In the genomic region with DNA sequence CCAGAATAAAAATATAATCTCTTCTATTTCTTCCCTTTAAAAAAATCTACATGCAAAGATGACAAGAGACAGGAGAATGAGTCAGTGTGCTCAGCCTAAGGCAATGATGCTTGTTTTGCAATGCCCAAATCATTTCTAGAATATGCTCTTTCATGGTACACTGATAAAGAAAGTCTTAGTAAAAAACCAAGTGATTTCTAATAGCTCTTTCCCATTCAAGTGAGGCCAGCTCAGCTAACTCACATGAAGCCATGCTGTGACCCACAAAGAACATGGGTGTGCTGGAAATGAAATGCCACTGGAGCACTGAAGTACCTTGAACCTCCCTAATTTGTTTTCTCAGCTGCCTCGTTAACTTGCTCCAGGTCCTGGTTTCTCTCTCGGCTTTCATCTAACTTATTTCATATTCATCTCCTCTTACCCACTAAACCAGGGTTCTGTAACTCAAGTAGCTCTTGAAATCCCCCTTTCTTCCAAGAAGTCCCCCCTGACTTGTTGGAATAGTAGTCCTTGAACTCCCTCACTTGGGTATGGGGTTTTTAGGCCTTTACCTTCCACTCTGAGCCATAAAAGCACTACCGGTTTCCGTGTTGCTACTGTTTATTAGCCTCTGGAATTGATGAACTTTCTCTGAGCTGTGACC, we compare ENCODE assay signal across 12 cellular contexts.
DNase-seq lines count a peak whose midpoint lies in the region; ATAC-seq, FAIRE-seq and TF ChIP-seq lines count a peak whose summit lies in the region.
"Had no signal": no experiment of that assay in that cellular context is flagged by ENCODE, and none has a peak within 500 bp of the region (broad histone marks: within the 10 kb centered on the region; RNA-seq: fewer than 3 reads in every experiment).

No MANE protein-coding gene starts in this region.

- TF ChIP-seq POLR2A in body of pancreas (IDR thresholded peaks at IDR 0.05), result no peak

- H3K4me3 ChIP-seq in BE2C (ENCODE audit: low read depth, low read length), result no peak overlapping the region
- no peak overlapping the region for H3K4me3 ChIP-seq in body of pancreas

- peak overlapping the region; percentile 83 for H3K27ac Mint-ChIP-seq in T-helper 2 cell treated with Interferon-gamma antibody and Interleukin-4, amounts not matched to agents 5 μg/mL and 100 μg/mL, for 36 hours
- H3K27ac Mint-ChIP-seq: dendritic cell treated with granulocyte-macrophage colony-stimulating factor and Interleukin-4, amounts not matched to agents 40 ng/mL and 50 ng/mL, for 4 days had no signal

- intact Hi-C loops in body of pancreas (cut with DNase I), result no loop called here

- TF ChIP-seq CTCF in BE2C (IDR thresholded peaks at IDR 0.05; ENCODE audit: low read depth, low read length) (no peak), D721Med (IDR thresholded peaks at IDR 0.05; ENCODE audit: insufficient read depth, missing control alignments) (no peak), body of pancreas (IDR thresholded peaks at IDR 0.05) (no peak)

- H3K4me1 ChIP-seq in BE2C (no peaks in the 10 kb centered on the region), body of pancreas (no peaks in the 10 kb centered on the region)

- no peak overlapping the region for H3K27ac ChIP-seq in body of pancreas

- H3K36me3 ChIP-seq in BE2C (no peaks in the 10 kb centered on the region), body of pancreas (replicated peaks in 1 of 2; ENCODE audit: insufficient read depth in 1 of 2, low read depth in 2 of 2) (peaks cover 0 to 2% of the 10 kb centered on the region in 2 donors)

- peaks cover 35% of the 10 kb centered on the region for H3K36me3 Mint-ChIP-seq in T-helper 2 cell treated with Interferon-gamma antibody and Interleukin-4, amounts not matched to agents 5 μg/mL and 100 μg/mL, for 36 hours (ENCODE audit: low read depth)

- peaks cover 3% of the 10 kb centered on the region for H3K9me3 Mint-ChIP-seq in T-helper 2 cell treated with Interferon-gamma antibody and Interleukin-4, amounts not matched to agents 5 μg/mL and 100 μg/mL, for 36 hours

- DNase-seq in NCI-H510A treated with DMSO at 0.1 percent for 48 hours (lab: John Stamatoyannopoulos, UW), result peak; percentile 14
- no peak for DNase-seq in NCI-H510A (lab: John Stamatoyannopoulos, UW)
- DNase-seq in T-helper 2 cell treated with Interferon-gamma antibody and Interleukin-4, amounts not matched to agents 5 μg/mL and 100 μg/mL, for 36 hours (ENCODE audit: low spot score), result peak; percentile 68
- peak; percentile 52 for DNase-seq in fibroblast of gingiva (ENCODE audit: low read depth)
- DNase-seq in BE2C, result no peak
- no peak for DNase-seq in D721Med (ENCODE audit: insufficient read length, low spot score)
- DNase-seq in body of pancreas, result no peak
- DNase-seq: 8988T, DMS 273 treated with DMSO at 0.1 percent for 48 hours, PC-3 had no signal

- WGBS in body of pancreas, 2 donors, result 95 to 100% methylated on average over 4 of the region's 4 CpGs

- FAIRE-seq in D721Med (lab: Jason Lieb, UNC), result no peak

- peak overlapping the region; percentile 50 for H3K4me3 Mint-ChIP-seq in T-helper 2 cell treated with Interferon-gamma antibody and Interleukin-4, amounts not matched to agents 5 μg/mL and 100 μg/mL, for 36 hours
- H3K4me3 Mint-ChIP-seq: dendritic cell treated with granulocyte-macrophage colony-stimulating factor and Interleukin-4, amounts not matched to agents 40 ng/mL and 50 ng/mL, for 4 days had no signal

- H3K4me1 Mint-ChIP-seq in T-helper 2 cell treated with Interferon-gamma antibody and Interleukin-4, amounts not matched to agents 5 μg/mL and 100 μg/mL, for 36 hours (ENCODE audit: low read depth), result peaks cover 62% of the 10 kb centered on the region

- no peaks in the 10 kb centered on the region for H3K27me3 ChIP-seq in BE2C
- H3K27me3 ChIP-seq in body of pancreas, result no peaks in the 10 kb centered on the region

- H3K9me3 ChIP-seq in BE2C, result no peaks in the 10 kb centered on the region
- H3K9me3 ChIP-seq in body of pancreas, result no peaks in the 10 kb centered on the region

- ATAC-seq in GM18868 (IDR thresholded peaks at IDR 0.05; ENCODE audit: unreplicated experiment) (peak; percentile 64), body of pancreas (no peak)
- ATAC-seq: PC-3 had no signal

- no peaks in the 10 kb centered on the region for H3K27me3 Mint-ChIP-seq in T-helper 2 cell treated with Interferon-gamma antibody and Interleukin-4, amounts not matched to agents 5 μg/mL and 100 μg/mL, for 36 hours (ENCODE audit: low read depth)

Comparison
In these comparisons a context has a peak if more than half of its experiments do, and no peak if none do; other contexts are left out.
1. DNase-seq: peak in NCI-H510A treated with DMSO at 0.1 percent for 48 hours (single experiment), T-helper 2 cell treated with Interferon-gamma antibody and Interleukin-4, amounts not matched to agents 5 μg/mL and 100 μg/mL, for 36 hours (single experiment) and fibroblast of gingiva (single experiment); none in NCI-H510A (single experiment), BE2C (single experiment), D721Med (single experiment) and body of pancreas (0 of 4).